18 cellular contexts compared by ENCODE assay signal in the genomic region with DNA sequence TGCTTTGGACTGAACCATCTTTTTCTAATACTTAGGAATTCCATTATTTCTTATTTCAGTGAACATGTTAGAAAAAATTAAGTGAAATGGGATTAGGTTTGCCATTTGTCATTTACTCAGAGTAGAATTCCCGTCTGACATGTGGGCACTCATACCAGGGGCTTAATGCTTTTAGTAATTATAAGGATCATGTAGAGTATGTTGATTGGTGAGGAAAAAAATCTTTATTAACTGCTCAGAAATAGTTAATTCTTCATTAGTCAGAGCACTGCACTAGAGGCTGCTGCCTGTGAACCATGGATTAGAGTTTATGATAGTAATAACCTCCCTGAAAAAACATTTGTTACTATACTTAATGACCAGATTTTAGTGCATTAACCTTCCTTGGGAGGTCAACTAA.
A peak's percentile ranks its signal among the peaks of the same experiment; 100 is the strongest.
DNase-seq lines count a peak whose midpoint lies in the region; FAIRE-seq and TF ChIP-seq lines count a peak whose summit lies in the region.
"Had no signal": no experiment of that assay in that cellular context is flagged by ENCODE, and none has a peak within 500 bp of the region (broad histone marks: within the 10 kb centered on the region; RNA-seq: fewer than 3 reads in every experiment).

No MANE protein-coding gene starts in this region.

- no peak overlapping the region for H3K4me3 ChIP-seq in BLaER1 treated with 17β-estradiol and CSF1 and Interleukin-3, amounts not matched to agents 10 nM and 100 nM
- no peak overlapping the region for H3K4me3 ChIP-seq in sigmoid colon
- H3K4me3 ChIP-seq: K562 had no signal

- DNase-seq in NCI-H82 treated with DMSO at 0.1 percent for 48 hours (lab: John Stamatoyannopoulos, UW; ENCODE audit: unreplicated experiment) (peak; percentile 64), sigmoid colon (no peak), NCI-H510A (lab: John Stamatoyannopoulos, UW) (no peak), mesothelial cell of epicardium (ENCODE audit: low spot score in 2 of 2, unreplicated experiment in 2 of 2) (no peak), foreskin melanocyte (no peak)
- no peak for DNase-seq in activated CD4-positive, alpha-beta memory T cell treated with anti-CD3 and anti-CD28 coated beads for 36 hours
- DNase-seq: activated CD8-positive, alpha-beta T cell treated with anti-CD3 and anti-CD28 coated beads, Interleukin-2, amount 10 ng/mL, durations not matched to agents 7 days and 5 days; activated naive CD8-positive, alpha-beta T cell treated with anti-CD3 and anti-CD28 coated beads, Interleukin-2, amount 10 ng/mL, durations not matched to agents 7 days and 5 days; CD8-positive, alpha-beta memory T cell; naive thymus-derived CD4-positive, alpha-beta T cell; NCI-H1092; stimulated activated CD4-positive, alpha-beta T cell treated with anti-CD3 and anti-CD28 coated beads, Interleukin-15, amount 100 ng/mL, for 24 hours; stimulated activated naive CD8-positive, alpha-beta T cell treated with anti-CD3 and anti-CD28 coated beads, Interleukin-15, Interleukin-2, amounts not matched to agents 100 U/mL and 50 U/mL, for 24 hours had no signal

- H4K20me1 ChIP-seq in BLaER1 treated with 17β-estradiol and CSF1 and Interleukin-3, amounts not matched to agents 10 nM and 100 nM, result no peaks in the 10 kb centered on the region

- peak overlapping the region in 6 of 11 experiments; percentile 53 to 80 (median 66); a peak in 12 of 22 replicates for H3K27ac ChIP-seq in BLaER1 treated with 17β-estradiol and CSF1 and Interleukin-3, amounts not matched to agents 10 nM and 100 nM
- H3K27ac ChIP-seq in sigmoid colon, result peak overlapping the region in 3 of 4 donors; percentile 66 to 83 (median 75)
- H3K27ac ChIP-seq: HL-60 had no signal

- FAIRE-seq in endometrium (lab: Jason Lieb, UNC), result peak; percentile 97
- FAIRE-seq: K562 had no signal

- CTCF ChIA-PET in activated CD4-positive, alpha-beta memory T cell treated with anti-CD3 and anti-CD28 coated beads for 36 hours (lab: Charles Lee), result no interaction called here

- H3K27me3 Mint-ChIP-seq in activated CD4-positive, alpha-beta memory T cell treated with anti-CD3 and anti-CD28 coated beads for 36 hours, result no peaks in the 10 kb centered on the region
- H3K27me3 Mint-ChIP-seq in mesothelial cell of epicardium (ENCODE audit: low read depth), result no peaks in the 10 kb centered on the region

- H3K9me3 Mint-ChIP-seq in activated CD4-positive, alpha-beta memory T cell treated with anti-CD3 and anti-CD28 coated beads for 36 hours, result no peaks in the 10 kb centered on the region
- H3K9me3 Mint-ChIP-seq in mesothelial cell of epicardium, result no peaks in the 10 kb centered on the region
- H3K9me3 Mint-ChIP-seq: activated T-helper 1 cell treated with anti-CD3 and anti-CD28 coated beads, Interleukin-12 subunit alpha, Interleukin-12 subunit beta, Interleukin-2, Interleukin-4 antibody, amounts not matched to agents 30 ng/mL and 10 ng/mL and 1 ng/mL, durations not matched to agents 14 hours and 24 hours and 36 hours had no signal

- TF ChIP-seq POLR2A in sigmoid colon (IDR thresholded peaks at IDR 0.05), result no peak

- H3K4me3 Mint-ChIP-seq in activated CD4-positive, alpha-beta memory T cell treated with anti-CD3 and anti-CD28 coated beads for 36 hours, result no peak overlapping the region
- no peak overlapping the region for H3K4me3 Mint-ChIP-seq in mesothelial cell of epicardium
- H3K4me3 Mint-ChIP-seq: activated CD8-positive, alpha-beta T cell treated with anti-CD3 and anti-CD28 coated beads, Interleukin-2, amount 10 ng/mL, durations not matched to agents 7 days and 5 days; activated naive CD8-positive, alpha-beta T cell treated with anti-CD3 and anti-CD28 coated beads, Interleukin-2, amount 10 ng/mL, durations not matched to agents 7 days and 5 days; activated T-helper 1 cell treated with anti-CD3 and anti-CD28 coated beads, Interleukin-12 subunit alpha, Interleukin-12 subunit beta, Interleukin-2, Interleukin-4 antibody, amounts not matched to agents 30 ng/mL and 10 ng/mL and 1 ng/mL, durations not matched to agents 14 hours and 24 hours and 36 hours; CD8-positive, alpha-beta memory T cell; naive thymus-derived CD4-positive, alpha-beta T cell had no signal

- H3K9ac ChIP-seq in BLaER1 treated with 17β-estradiol and CSF1 and Interleukin-3, amounts not matched to agents 10 nM and 100 nM, result peak overlapping the region in 3 of 11 experiments; percentile 6 to 66 (median 19); a peak in 3 of 22 replicates

- POLR2A ChIA-PET in activated CD4-positive, alpha-beta memory T cell treated with anti-CD3 and anti-CD28 coated beads for 36 hours (lab: Charles Lee), result no interaction called here

- H3K27ac Mint-ChIP-seq in activated CD4-positive, alpha-beta memory T cell treated with anti-CD3 and anti-CD28 coated beads for 36 hours, result no peak overlapping the region
- no peak overlapping the region for H3K27ac Mint-ChIP-seq in mesothelial cell of epicardium
- H3K27ac Mint-ChIP-seq: activated CD8-positive, alpha-beta T cell treated with anti-CD3 and anti-CD28 coated beads, Interleukin-2, amount 10 ng/mL, durations not matched to agents 7 days and 5 days; activated naive CD8-positive, alpha-beta T cell treated with anti-CD3 and anti-CD28 coated beads, Interleukin-2, amount 10 ng/mL, durations not matched to agents 7 days and 5 days; activated T-helper 1 cell treated with anti-CD3 and anti-CD28 coated beads, Interleukin-12 subunit alpha, Interleukin-12 subunit beta, Interleukin-2, Interleukin-4 antibody, amounts not matched to agents 30 ng/mL and 10 ng/mL and 1 ng/mL, durations not matched to agents 14 hours and 24 hours and 36 hours; CD8-positive, alpha-beta memory T cell; naive thymus-derived CD4-positive, alpha-beta T cell had no signal

- H3K4me1 Mint-ChIP-seq in activated CD4-positive, alpha-beta memory T cell treated with anti-CD3 and anti-CD28 coated beads for 36 hours (ENCODE audit: low read depth), result no peaks in the 10 kb centered on the region
- H3K4me1 Mint-ChIP-seq in mesothelial cell of epicardium, result peaks cover 68% of the 10 kb centered on the region

- peaks cover 0 to 11% (median 3%) of the 10 kb centered on the region in 11 experiments; a peak in 5 of 22 replicates for H3K9me3 ChIP-seq in BLaER1 treated with 17β-estradiol and CSF1 and Interleukin-3, amounts not matched to agents 10 nM and 100 nM (replicated peaks in 1 of 11)
- H3K9me3 ChIP-seq in sigmoid colon, result no peaks in the 10 kb centered on the region

- intact Hi-C loops in sigmoid colon (cut with DNase I), result loop anchor here (5.0 to 10.0 kb wide), 3 partner anchors 158 to 579 kb away; a partner anchor contains a TSS
- intact Hi-C loops in activated CD4-positive, alpha-beta memory T cell treated with anti-CD3 and anti-CD28 coated beads for 36 hours (cut with micrococcal nuclease), result no loop called here

- no peak for TF ChIP-seq CTCF in sigmoid colon (IDR thresholded peaks at IDR 0.05)
- no peak for TF ChIP-seq CTCF in mesothelial cell of epicardium (IDR thresholded peaks at IDR 0.05; ENCODE audit: unreplicated experiment)

- H3K36me3 Mint-ChIP-seq in activated CD4-positive, alpha-beta memory T cell treated with anti-CD3 and anti-CD28 coated beads for 36 hours, result no peaks in the 10 kb centered on the region
- H3K36me3 Mint-ChIP-seq in mesothelial cell of epicardium, result no peaks in the 10 kb centered on the region
- H3K36me3 Mint-ChIP-seq: activated naive CD8-positive, alpha-beta T cell treated with anti-CD3 and anti-CD28 coated beads, Interleukin-2, amount 10 ng/mL, durations not matched to agents 7 days and 5 days; CD8-positive, alpha-beta memory T cell had no signal

- H3K4me2 ChIP-seq in BLaER1 treated with 17β-estradiol and CSF1 and Interleukin-3, amounts not matched to agents 10 nM and 100 nM, result peak overlapping the region in 10 of 11 experiments; percentile 67 to 86 (median 78); a peak in 19 of 22 replicates

- TF ChIP-seq EP300 in sigmoid colon (IDR thresholded peaks at IDR 0.05), result no peak

- H3K27me3 ChIP-seq in BLaER1 treated with 17β-estradiol and CSF1 and Interleukin-3, amounts not matched to agents 10 nM and 100 nM, result no peaks in the 10 kb centered on the region; a peak in 1 of 22 replicates
- no peaks in the 10 kb centered on the region for H3K27me3 ChIP-seq in sigmoid colon

- H3K4me1 ChIP-seq in BLaER1 treated with 17β-estradiol and CSF1 and Interleukin-3, amounts not matched to agents 10 nM and 100 nM, result peaks cover 71 to 100% (median 98%) of the 10 kb centered on the region in 10 experiments
- H3K4me1 ChIP-seq in sigmoid colon, result peaks cover 0 to 47% (median 36%) of the 10 kb centered on the region in 4 donors

- H3K36me3 ChIP-seq in BLaER1 treated with 17β-estradiol and CSF1 and Interleukin-3, amounts not matched to agents 10 nM and 100 nM, result no peaks in the 10 kb centered on the region
- no peaks in the 10 kb centered on the region for H3K36me3 ChIP-seq in sigmoid colon

- WGBS in sigmoid colon, 2 donors, result 88 to 91% methylated on average over 1 of the region's 1 CpG
